In the genomic region with DNA sequence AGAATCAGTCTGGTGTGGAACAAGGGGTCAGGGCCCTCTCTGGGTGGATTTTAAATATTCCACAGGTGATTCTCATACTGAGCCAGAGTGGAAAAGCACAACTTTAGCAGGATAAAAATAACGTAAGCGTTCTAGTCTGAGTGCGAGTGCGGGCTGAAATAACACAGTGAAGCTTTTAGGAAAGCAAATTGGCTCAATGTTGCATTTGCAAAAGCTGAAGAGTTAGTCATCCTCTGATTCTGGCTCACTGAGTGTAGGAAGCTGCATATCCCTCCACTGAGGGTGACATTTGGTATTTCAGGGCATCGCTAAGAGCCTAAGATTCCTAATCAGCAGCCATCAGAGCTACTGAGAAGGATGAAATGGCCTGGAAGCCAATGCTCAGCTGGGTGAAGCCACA, we compare ENCODE assay signal across 18 cellular contexts.
A peak's percentile ranks its signal among the peaks of the same experiment; 100 is the strongest.
DNase-seq lines count a peak whose midpoint lies in the region; ATAC-seq and TF ChIP-seq lines count a peak whose summit lies in the region.
"Had no signal": no experiment of that assay in that cellular context is flagged by ENCODE, and none has a peak within 500 bp of the region (broad histone marks: within the 10 kb centered on the region; RNA-seq: fewer than 3 reads in every experiment).

No MANE protein-coding gene starts in this region.

- H3K9me3 ChIP-seq in lower lobe of right lung, result no peaks in the 10 kb centered on the region
- H3K9me3 ChIP-seq: Peyer's patch had no signal

- TF ChIP-seq CTCF in GM23338 (conservative IDR thresholded peaks at IDR 0.05; ENCODE audit: low read depth in 2 of 2) (no peak), fibroblast of mammary gland (conservative IDR thresholded peaks at IDR 0.05; ENCODE audit: control insufficient read depth, insufficient read depth, low read depth, low read length) (no peak), lower lobe of right lung (IDR thresholded peaks at IDR 0.05) (no peak)

- H3K9me3 Mint-ChIP-seq in GM23338, result no peaks in the 10 kb centered on the region

- H3K27me3 Mint-ChIP-seq in GM23338 (ENCODE audit: insufficient read depth, low read depth, poor library complexity), result no peaks in the 10 kb centered on the region

- no peaks in the 10 kb centered on the region for H3K27me3 ChIP-seq in GM23338 (ENCODE audit: insufficient read depth)
- no peaks in the 10 kb centered on the region for H3K27me3 ChIP-seq in lower lobe of right lung (ENCODE audit: low read depth)
- H3K27me3 ChIP-seq: Peyer's patch had no signal

- H4K20me1 ChIP-seq in GM23338 (replicated peaks; ENCODE audit: insufficient read depth), result no peaks in the 10 kb centered on the region

- intact Hi-C loops in lower lobe of right lung (cut with DNase I), result no loop called here

- no peaks in the 10 kb centered on the region for H3K79me2 ChIP-seq in GM23338 (replicated peaks; ENCODE audit: insufficient read depth)

- H3K9me2 ChIP-seq in GM23338 (ENCODE audit: insufficient read depth), result peaks cover 3% of the 10 kb centered on the region; the same call in 1 of the 2 replicates

- ATAC-seq in GM23338 (no peak), lower lobe of right lung (no peak), GM19455 (IDR thresholded peaks at IDR 0.05; ENCODE audit: unreplicated experiment) (no peak), GM19324 (IDR thresholded peaks at IDR 0.05; ENCODE audit: low FRiP score, unreplicated experiment) (no peak)
- ATAC-seq: HCT116 had no signal

- no peak overlapping the region for H2AFZ ChIP-seq in GM23338

- no peak for DNase-seq in GM23338 (ENCODE audit: low spot score)
- peak; percentile 75 for DNase-seq in fibroblast of mammary gland (ENCODE audit: low read depth)
- DNase-seq in putamen (ENCODE audit: low spot score), result peak; percentile 76
- DNase-seq in HT-29 (ENCODE audit: low spot score), result no peak
- DNase-seq in lower lobe of right lung, result no peak
- DNase-seq: COR-L47, DMS153, EL, MV-4-11, NCI-H1436, NCI-H2029 treated with DMSO at 0.1 percent for 48 hours, NCI-H510A treated with DMSO at 0.1 percent for 48 hours, Peyer's patch, Right ventricle myocardium superior had no signal

- H3K27ac Mint-ChIP-seq in GM23338, result no peak overlapping the region; the same call in 1 of the 2 replicates

- H3K4me1 Mint-ChIP-seq in GM23338, result peaks cover 7% of the 10 kb centered on the region; the same call in 2 of the 3 replicates

- no peak overlapping the region for H3K4me2 ChIP-seq in GM23338

- H3K4me1 ChIP-seq in GM23338 (ENCODE audit: insufficient read depth) (no peaks in the 10 kb centered on the region), lower lobe of right lung (no peaks in the 10 kb centered on the region)
- H3K4me1 ChIP-seq: Peyer's patch had no signal

- H3K4me3 Mint-ChIP-seq in GM23338, result no peak overlapping the region

- H3K4me3 ChIP-seq in GM23338 (no peak overlapping the region), fibroblast of mammary gland (ENCODE audit: control insufficient read depth, low read depth, low read length) (no peak overlapping the region), lower lobe of right lung (no peak overlapping the region)
- H3K4me3 ChIP-seq: Peyer's patch had no signal

- no peaks in the 10 kb centered on the region for H3F3A ChIP-seq in GM23338 (replicated peaks; ENCODE audit: low read depth)

- H3K36me3 ChIP-seq in GM23338 (ENCODE audit: insufficient read depth), result no peaks in the 10 kb centered on the region
- no peaks in the 10 kb centered on the region for H3K36me3 ChIP-seq in lower lobe of right lung
- H3K36me3 ChIP-seq: Peyer's patch had no signal

- 0 out of 2 replicates have a peak overlapping the region, but pooled peaks have one; percentile 14 for H3K27ac ChIP-seq in GM23338 (ENCODE audit: low read depth)
- H3K27ac ChIP-seq in lower lobe of right lung, result no peak overlapping the region
- H3K27ac ChIP-seq: C4-2B, Peyer's patch had no signal

- no peaks in the 10 kb centered on the region for H3K36me3 Mint-ChIP-seq in GM23338 (ENCODE audit: low read depth)

TF ChIP-seq in GM23338, 12 proteins besides CTCF, POLR2A, EP300 and RAD21 (continues in another document):
- no peak for TF ChIP-seq EZH2 (IDR thresholded peaks at IDR 0.05; ENCODE audit: low read depth, unreplicated experiment)
- no peak for TF ChIP-seq CREB1 (CRISPR knock-in tag; IDR thresholded peaks at IDR 0.05; ENCODE audit: low read depth)
- no peak for TF ChIP-seq ZNF331 (CRISPR knock-in tag; IDR thresholded peaks at IDR 0.05; ENCODE audit: low read depth)
- no peak for TF ChIP-seq REST (IDR thresholded peaks at IDR 0.05; ENCODE audit: unreplicated experiment)
- no peak for TF ChIP-seq NANOG (IDR thresholded peaks at IDR 0.05; ENCODE audit: borderline replicate concordance)
- no peak for TF ChIP-seq EZH2phosphoT487 (IDR thresholded peaks at IDR 0.05; ENCODE audit: unreplicated experiment)
- TF ChIP-seq POLR2AphosphoS5 (IDR thresholded peaks at IDR 0.05; ENCODE audit: low read depth), result no peak
- no peak for TF ChIP-seq ZNF114 (CRISPR knock-in tag; IDR thresholded peaks at IDR 0.05)

Comparison
In these comparisons a context has a peak if more than half of its experiments do, and no peak if none do; other contexts are left out.
1. DNase-seq: peak in fibroblast of mammary gland (single experiment) and putamen (single experiment); none in GM23338 (single experiment), HT-29 (single experiment) and lower lobe of right lung (single experiment).